ENCODE assay signal across 18 cellular contexts in the genomic region with DNA sequence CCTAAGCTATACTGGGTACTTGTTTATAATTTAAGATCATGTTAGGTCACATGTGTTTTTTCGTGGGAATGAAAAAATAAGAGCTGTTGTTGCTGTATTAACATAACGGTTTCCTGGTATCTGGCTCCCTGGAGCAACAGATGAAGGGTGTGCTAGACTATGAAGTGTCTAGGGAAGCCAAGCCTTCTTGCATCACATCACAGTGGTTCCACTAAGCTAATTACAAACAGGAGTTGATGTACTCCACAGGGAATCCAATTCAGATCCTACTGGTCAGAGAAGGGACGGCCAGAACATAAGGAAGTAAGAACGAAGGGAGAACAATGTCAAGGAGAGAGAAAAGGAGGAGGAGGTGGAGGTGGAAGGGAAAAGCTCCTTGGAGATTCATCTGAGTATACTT.
"Had no signal": no experiment of that assay in that cellular context is flagged by ENCODE, and none has a peak within 500 bp of the region (broad histone marks: within the 10 kb centered on the region; RNA-seq: fewer than 3 reads in every experiment).

No MANE protein-coding gene starts in this region.

- DNase-seq: activated B cell treated with CpG ODN at 0.5 μM for 24 hours; activated CD4-positive, alpha-beta T cell treated with anti-CD3 and anti-CD28 coated beads, Interleukin-2, amount 10 ng/mL, durations not matched to agents 7 days and 5 days; activated CD8-positive, alpha-beta memory T cell treated with anti-CD3 and anti-CD28 coated beads for 24 hours; activated gamma-delta T cell treated with Interleukin-2 at 50 U/mL for 16 hours; amniotic stem cell; caudate nucleus; gastrocnemius medialis; heart left ventricle; left colon; naive B cell; pancreas; sigmoid colon; stimulated activated CD4-positive, alpha-beta T cell treated with anti-CD3 and anti-CD28 coated beads, Interleukin-2, amount 100 ng/mL, for 24 hours; stomach; T-helper 2 cell; testis; upper lobe of right lung had no signal

- H3K4me1 ChIP-seq: gastrocnemius medialis, heart left ventricle, pancreas, sigmoid colon, stomach, testis, upper lobe of right lung had no signal

- H3K4me3 ChIP-seq: gastrocnemius medialis, heart left ventricle, pancreas, sigmoid colon, stomach, testis, upper lobe of right lung had no signal

- H3K4me3 Mint-ChIP-seq: activated B cell treated with CpG ODN at 0.5 μM for 24 hours; activated CD4-positive, alpha-beta T cell treated with anti-CD3 and anti-CD28 coated beads, Interleukin-2, amount 10 ng/mL, durations not matched to agents 7 days and 5 days; activated naive CD8-positive, alpha-beta T cell; naive B cell had no signal

- H3K4me1 Mint-ChIP-seq: activated B cell treated with CpG ODN at 0.5 μM for 24 hours; activated CD4-positive, alpha-beta T cell treated with anti-CD3 and anti-CD28 coated beads, Interleukin-2, amount 10 ng/mL, durations not matched to agents 7 days and 5 days; naive B cell had no signal

- ATAC-seq: gastrocnemius medialis, heart left ventricle, left colon, pancreas, upper lobe of right lung had no signal

- H3K27ac Mint-ChIP-seq: activated B cell treated with CpG ODN at 0.5 μM for 24 hours; activated CD4-positive, alpha-beta T cell treated with anti-CD3 and anti-CD28 coated beads, Interleukin-2, amount 10 ng/mL, durations not matched to agents 7 days and 5 days; activated naive CD8-positive, alpha-beta T cell had no signal

- H3K36me3 ChIP-seq: gastrocnemius medialis, heart left ventricle, pancreas, sigmoid colon, stomach, upper lobe of right lung had no signal

- H3K27me3 ChIP-seq: gastrocnemius medialis, heart left ventricle, pancreas, sigmoid colon, stomach, testis, upper lobe of right lung had no signal

- H3K27ac ChIP-seq: gastrocnemius medialis, heart left ventricle, pancreas, sigmoid colon, stomach, testis, upper lobe of right lung had no signal

- H3K27me3 Mint-ChIP-seq: activated B cell treated with CpG ODN at 0.5 μM for 24 hours; activated CD4-positive, alpha-beta T cell treated with anti-CD3 and anti-CD28 coated beads, Interleukin-2, amount 10 ng/mL, durations not matched to agents 7 days and 5 days; activated naive CD8-positive, alpha-beta T cell; naive B cell had no signal
